7 cellular contexts compared by ENCODE assay signal in the genomic region with DNA sequence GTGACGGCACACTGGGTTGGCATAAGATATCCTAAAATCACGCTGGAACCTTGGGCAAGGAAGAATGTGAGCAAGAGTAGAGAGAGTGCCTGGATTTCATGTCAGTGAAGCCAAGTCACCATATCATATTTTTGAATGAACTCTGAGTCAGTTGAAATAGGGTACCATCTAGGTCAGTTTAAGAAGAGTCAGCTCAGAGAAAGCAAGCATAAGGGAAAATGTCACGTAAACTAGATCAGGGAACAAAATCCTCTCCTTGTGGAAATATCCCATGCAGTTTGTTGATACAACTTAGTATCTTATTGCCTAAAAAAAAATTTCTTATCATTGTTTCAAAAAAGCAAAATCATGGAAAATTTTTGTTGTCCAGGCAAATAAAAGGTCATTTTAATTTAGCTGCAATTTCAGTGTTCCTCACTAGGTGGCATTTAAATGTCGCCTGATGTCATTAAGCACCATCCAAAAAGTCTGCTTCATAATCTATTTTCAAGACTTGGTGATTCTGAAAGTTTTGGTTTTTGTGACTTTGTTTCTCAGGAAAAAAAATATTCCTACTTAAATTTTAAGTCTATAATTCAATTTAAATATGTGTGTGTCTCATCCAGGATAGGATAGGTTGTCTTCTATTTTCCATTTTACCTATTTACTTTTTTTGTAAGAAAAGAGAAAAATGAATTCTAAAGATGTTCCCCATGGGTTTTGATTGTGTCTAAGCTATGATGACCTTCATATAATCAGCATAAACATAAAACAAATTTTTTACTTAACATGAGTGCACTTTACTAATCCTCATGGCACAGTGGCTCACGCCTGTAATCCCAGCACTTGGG. TPM values are rescaled to one million over a fixed set of nuclear protein-coding genes. Genes with fewer than 3 reads are reported as not detected.
A peak's percentile ranks its signal among the peaks of the same experiment; 100 is the strongest.
DNase-seq lines count a peak whose midpoint lies in the region; ATAC-seq and TF ChIP-seq lines count a peak whose summit lies in the region.

No MANE protein-coding gene starts in this region.

- intact Hi-C loops in PC-3 (cut with micrococcal nuclease), result loop anchor here (1.0 to 2.0 kb wide), 3 partner anchors 16 to 188 kb away; no protein-coding TSS in a partner anchor

- no peaks in the 10 kb centered on the region for H3K9me3 ChIP-seq in PC-3 (ENCODE audit: low read length)

- no peaks in the 10 kb centered on the region for H3K79me2 ChIP-seq in PC-3 (ENCODE audit: low read length)

- no peak overlapping the region for H3K27ac ChIP-seq in PC-3 (ENCODE audit: low read length)

- H3F3A ChIP-seq in PC-3 (ENCODE audit: low read length, unreplicated experiment), result no peaks in the 10 kb centered on the region

- H4K20me1 ChIP-seq in PC-3 (ENCODE audit: low read length), result no peaks in the 10 kb centered on the region

- no peaks in the 10 kb centered on the region for H3K9me2 ChIP-seq in PC-3 (replicated peaks; ENCODE audit: low read length)

- TF ChIP-seq CTCF in PC-3 (conservative IDR thresholded peaks at IDR 0.05; ENCODE audit: low read depth, low read length), result peak; percentile 84

- H3K36me3 ChIP-seq in PC-3 (ENCODE audit: low read depth, low read length), result no peaks in the 10 kb centered on the region

- POLR2A ChIA-PET in PC-3 (lab: Charles Lee; ENCODE audit: unreplicated experiment), result no interaction called here

- H3K9ac ChIP-seq in PC-3 (ENCODE audit: low read length), result no peak overlapping the region

- no peak overlapping the region for H2AFZ ChIP-seq in PC-3 (ENCODE audit: low read length)

- CTCF ChIA-PET in PC-3 (lab: Charles Lee), result interaction anchor here (0.7 to 1.2 kb wide), 8 partner anchors 22 to 1829 kb away, joined by 3 to 6 read pairs (median 4); no protein-coding TSS in a partner anchor

- peak; percentile 54 for ATAC-seq in HG02870 (IDR thresholded peaks at IDR 0.05; ENCODE audit: unreplicated experiment)
- ATAC-seq in PC-3, result peak; percentile 56
- ATAC-seq in GM21737 (IDR thresholded peaks at IDR 0.05; ENCODE audit: unreplicated experiment), result no peak
- no peak for ATAC-seq in GM18861 (IDR thresholded peaks at IDR 0.05; ENCODE audit: unreplicated experiment)

- DNase-seq in GM03348 (ENCODE audit: low spot score), result peak; percentile 51
- DNase-seq in PC-3, result peak; percentile 72
- peak; percentile 63 for DNase-seq in dedifferentiated amniotic fluid mesenchymal stem cell (ENCODE audit: extremely low spot score)
- DNase-seq in midbrain (lab: John Stamatoyannopoulos, UW), result peak; percentile 55

- BruUV-seq in PC-3 (replicated peaks; lab: Mats Ljungman, UMichigan), result no TSS peak

- H3K4me3 ChIP-seq in PC-3 (ENCODE audit: low read length), result no peak overlapping the region

- no peak overlapping the region for H3K4me2 ChIP-seq in PC-3 (ENCODE audit: low read length)

- H3K27me3 ChIP-seq in PC-3 (ENCODE audit: low read length), result no peaks in the 10 kb centered on the region

- H3K4me1 ChIP-seq in PC-3 (ENCODE audit: insufficient read depth, low read length), result no peaks in the 10 kb centered on the region

RNA-seq across cellular contexts. Expression of gene RSAD2, which starts 19.6 kb away (rescaled TPM):
- 0.35 and 2.1 TPM in 2 replicates for total RNA-seq in PC-3 (2014; rRNA removed)

RNA-seq across cellular contexts. Expression of gene RNF144A, which starts 20.1 kb away (rescaled TPM):
- total RNA-seq in PC-3 (2014; rRNA removed), result 9.5 and 13.1 TPM in 2 replicates

RNA-seq across cellular contexts. Expression of gene CMPK2, which starts 31.4 kb away (rescaled TPM):
- 5.0 and 6.5 TPM in 2 replicates for total RNA-seq in PC-3 (2014; rRNA removed)

Comparison
In these comparisons a context has a peak if more than half of its experiments do, and no peak if none do; other contexts are left out.
1. ATAC-seq: peak in HG02870 (single experiment) and PC-3 (single experiment); none in GM21737 (single experiment) and GM18861 (single experiment).
2. Peak in every context shown above with its lines, with median percentiles within 50 percentile points of each other: DNase-seq.